8 cellular contexts compared by ENCODE assay signal in the genomic region with DNA sequence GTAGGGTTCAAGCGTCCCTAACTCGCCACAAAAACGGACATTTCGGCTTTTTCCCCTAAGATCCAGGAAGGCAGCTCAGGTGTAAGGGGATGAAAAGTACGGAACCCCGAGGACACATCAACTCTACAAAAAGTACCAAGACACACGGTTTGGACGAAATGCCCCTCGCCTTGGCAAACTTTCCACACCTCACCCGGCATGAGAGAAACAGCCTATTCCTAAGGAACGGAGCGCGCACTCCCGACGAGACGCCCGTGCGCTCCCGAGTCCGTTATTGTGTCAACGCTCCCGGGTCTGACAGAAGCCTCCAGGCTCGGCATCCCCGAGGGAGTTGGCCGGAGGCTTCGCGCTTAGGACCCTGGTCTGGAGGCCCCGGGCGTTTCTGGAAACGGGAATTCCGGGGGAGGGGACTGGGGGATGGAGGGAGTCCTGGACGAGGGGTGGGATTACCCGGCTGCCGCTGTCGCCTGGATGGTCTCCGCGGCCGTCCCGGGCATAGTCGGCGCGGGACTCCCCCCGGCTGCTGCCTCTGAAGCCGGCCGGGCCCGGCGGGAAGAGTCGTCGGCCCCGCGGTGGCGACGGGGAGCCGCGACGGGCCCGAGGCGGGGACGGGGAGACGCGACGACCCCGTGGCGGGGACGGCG. TPM values are rescaled to one million over a fixed set of nuclear protein-coding genes. Genes with fewer than 3 reads are reported as not detected.
DNase-seq lines count a peak whose midpoint lies in the region; ATAC-seq lines count a peak whose summit lies in the region.

No MANE protein-coding gene starts in this region.

- peak overlapping the region; percentile 80 for H3K4me3 Mint-ChIP-seq in activated naive CD8-positive, alpha-beta T cell treated with anti-CD3 and anti-CD28 coated beads, Interleukin-2, amount 10 ng/mL, durations not matched to agents 7 days and 5 days

- H3K4me1 Mint-ChIP-seq in activated naive CD8-positive, alpha-beta T cell treated with anti-CD3 and anti-CD28 coated beads, Interleukin-2, amount 10 ng/mL, durations not matched to agents 7 days and 5 days, result peaks cover 23% of the 10 kb centered on the region

- intact Hi-C loops in Right ventricle myocardium superior (cut with DNase I), result no loop called here

- peaks cover 3% of the 10 kb centered on the region for H3K27me3 Mint-ChIP-seq in activated naive CD8-positive, alpha-beta T cell treated with anti-CD3 and anti-CD28 coated beads, Interleukin-2, amount 10 ng/mL, durations not matched to agents 7 days and 5 days

- POLR2A ChIA-PET in activated naive CD8-positive, alpha-beta T cell treated with anti-CD3 and anti-CD28 coated beads, Interleukin-2, amount 10 ng/mL, durations not matched to agents 7 days and 5 days (lab: Charles Lee), result interaction anchor here (0.7 to 4.7 kb wide), 6 partner anchors 13 to 261 kb away, joined by 3 to 56 read pairs (median 5); partner anchors contain the start of genes DNPH1, GTPBP2, POLR1C and YIPF3

- ATAC-seq in GM21526 (IDR thresholded peaks at IDR 0.05; ENCODE audit: low FRiP score, unreplicated experiment) (peak; percentile 4), Right ventricle myocardium superior (ENCODE audit: poor library complexity) (peak; percentile 21), HG03520 (IDR thresholded peaks at IDR 0.05; ENCODE audit: unreplicated experiment) (no peak)
- ATAC-seq in activated naive CD8-positive, alpha-beta T cell treated with anti-CD3 and anti-CD28 coated beads, Interleukin-2, amount 10 ng/mL, durations not matched to agents 7 days and 5 days (ENCODE audit: low read depth), result peak; percentile 8

- peaks cover 12% of the 10 kb centered on the region for H3K36me3 Mint-ChIP-seq in activated naive CD8-positive, alpha-beta T cell treated with anti-CD3 and anti-CD28 coated beads, Interleukin-2, amount 10 ng/mL, durations not matched to agents 7 days and 5 days

- DNase-seq in D341Med (ENCODE audit: low spot score) (peak; percentile 74), NCI-H146 treated with DMSO at 0.1 percent for 48 hours (lab: John Stamatoyannopoulos, UW; ENCODE audit: unreplicated experiment) (peak; percentile 24), Right ventricle myocardium superior (peak; percentile 69), occipital lobe (lab: John Stamatoyannopoulos, UW) (peak; percentile 19), SKM-1 (lab: John Stamatoyannopoulos, UW; ENCODE audit: unreplicated experiment) (no peak)
- DNase-seq in activated naive CD8-positive, alpha-beta T cell treated with anti-CD3 and anti-CD28 coated beads, Interleukin-2, amount 10 ng/mL, durations not matched to agents 7 days and 5 days, result no peak

- H3K27ac Mint-ChIP-seq in activated naive CD8-positive, alpha-beta T cell treated with anti-CD3 and anti-CD28 coated beads, Interleukin-2, amount 10 ng/mL, durations not matched to agents 7 days and 5 days, result peak overlapping the region; percentile 61

- H3K9me3 Mint-ChIP-seq in activated naive CD8-positive, alpha-beta T cell treated with anti-CD3 and anti-CD28 coated beads, Interleukin-2, amount 10 ng/mL, durations not matched to agents 7 days and 5 days, result no peaks in the 10 kb centered on the region

RNA-seq across cellular contexts. Expression of gene ZNF318, which starts 0.8 kb away (rescaled TPM):
- total RNA-seq in activated naive CD8-positive, alpha-beta T cell treated with anti-CD3 and anti-CD28 coated beads, Interleukin-2, amount 10 ng/mL, durations not matched to agents 7 days and 5 days, result 10 to 100 TPM; 17.0 to 18.2 TPM
- total RNA-seq in Right ventricle myocardium superior, result 10.2 TPM
- 12.9 TPM for total RNA-seq in occipital lobe

RNA-seq across cellular contexts. Expression of gene ABCC10, which starts 58.7 kb away (rescaled TPM):
- 10 to 100 TPM; 51.0 to 58.3 TPM for total RNA-seq in activated naive CD8-positive, alpha-beta T cell treated with anti-CD3 and anti-CD28 coated beads, Interleukin-2, amount 10 ng/mL, durations not matched to agents 7 days and 5 days
- total RNA-seq in Right ventricle myocardium superior (9.8 TPM), occipital lobe (22.0 TPM)

Comparison
In these comparisons a context has a peak if more than half of its experiments do, and no peak if none do; other contexts are left out.
1. DNase-seq: peak in D341Med (single experiment), NCI-H146 treated with DMSO at 0.1 percent for 48 hours (single experiment), Right ventricle myocardium superior (single experiment) and occipital lobe (single experiment); none in activated naive CD8-positive, alpha-beta T cell treated with anti-CD3 and anti-CD28 coated beads, Interleukin-2, amount 10 ng/mL, durations not matched to agents 7 days and 5 days (single experiment) and SKM-1 (single experiment).